In genomic region chr19:46288896-46289588, GRCh38 we compare ENCODE assay signal across 11 cellular contexts. TPM values are rescaled to one million over a fixed set of nuclear protein-coding genes. Genes with fewer than 3 reads are reported as not detected.
DNase-seq lines count a peak whose midpoint lies in the region; ATAC-seq, FAIRE-seq and TF ChIP-seq lines count a peak whose summit lies in the region.
"Had no signal": no experiment of that assay in that cellular context is flagged by ENCODE, and none has a peak within 500 bp of the region (broad histone marks: within the 10 kb centered on the region; RNA-seq: fewer than 3 reads in every experiment).

No MANE protein-coding gene starts in this region.

- H3K4me3 Mint-ChIP-seq in astrocyte (ENCODE audit: unreplicated experiment): peak overlapping the region; percentile 57

- H3K79me2 ChIP-seq in astrocyte (ENCODE audit: insufficient read depth, low read length): no peaks in the 10 kb centered on the region

- DNase-seq in A549 (ENCODE audit: low read depth in 1 of 2, low spot score in 1 of 2) (peak; percentile 73 to 74), HT1080 (ENCODE audit: low read depth) (peak; percentile 95), astrocyte (ENCODE audit: low read depth) (peak; percentile 86), kidney epithelial cell (ENCODE audit: low read depth) (peak; percentile 67), anterior cingulate cortex (lab: John Stamatoyannopoulos, UW) (no peak)
- no peak for DNase-seq in activated naive CD4-positive, alpha-beta T cell (lab: John Stamatoyannopoulos, UW)
- DNase-seq: COR-L47 had no signal

- CTCF ChIA-PET in A549 (lab: Yijun Ruan, JAX): interaction anchor here (1.0 to 2.9 kb wide), 11 partner anchors 9 to 261 kb away, joined by 3 to 31 read pairs (median 7); partner anchors contain the start of gene PPP5C

- peak overlapping the region; percentile 89 for H3K27ac Mint-ChIP-seq in astrocyte (ENCODE audit: unreplicated experiment)

- H3K9me3 ChIP-seq in A549: peaks cover 21% of the 10 kb centered on the region
- peaks cover 7% of the 10 kb centered on the region for H3K9me3 ChIP-seq in astrocyte (ENCODE audit: insufficient read depth, low read depth, low read length)

- WGBS in A549 (ENCODE audit: missing lambda C conversion rate): 14% methylated on average over 6 of the region's 6 CpGs

- H3K36me3 Mint-ChIP-seq in astrocyte (ENCODE audit: low read depth, unreplicated experiment): peaks cover 6% of the 10 kb centered on the region
- H3K36me3 Mint-ChIP-seq: brain had no signal

- no peak for TF ChIP-seq POLR2A in A549 (IDR thresholded peaks at IDR 0.05; ENCODE audit: low read length)

- peak overlapping the region; percentile 30 for H3K9ac ChIP-seq in astrocyte (ENCODE audit: low read length)

- H3K27me3 ChIP-seq in astrocyte (ENCODE audit: insufficient read depth, low read length): peaks cover 3% of the 10 kb centered on the region
- H3K27me3 ChIP-seq in kidney epithelial cell (ENCODE audit: control insufficient read depth, insufficient read depth, low read length): no peaks in the 10 kb centered on the region

- no peaks in the 10 kb centered on the region for H3K36me3 ChIP-seq in astrocyte (ENCODE audit: insufficient read depth, low read length)
- no peaks in the 10 kb centered on the region for H3K36me3 ChIP-seq in kidney epithelial cell (ENCODE audit: control insufficient read depth, insufficient read depth, low read length)

- no peak for TF ChIP-seq CTCF in A549 (IDR thresholded peaks at IDR 0.05)
- no peak for TF ChIP-seq CTCF in astrocyte (IDR thresholded peaks at IDR 0.05; ENCODE audit: insufficient read depth, low read depth, low read length)
- no peak for TF ChIP-seq CTCF in kidney epithelial cell (IDR thresholded peaks at IDR 0.05; ENCODE audit: insufficient read depth, low read length, poor library complexity, severe bottlenecking)

- TF ChIP-seq RAD21 in A549 (conservative IDR thresholded peaks at IDR 0.05 in 1 of 2, IDR thresholded peaks at IDR 0.05 in 1 of 2): no peak

- H2AFZ ChIP-seq in astrocyte (ENCODE audit: low read depth, low read length): no peak overlapping the region

- no peaks in the 10 kb centered on the region for H3K27me3 Mint-ChIP-seq in astrocyte (ENCODE audit: low read depth, unreplicated experiment)

- H3K4me1 ChIP-seq in A549: peaks cover 11% of the 10 kb centered on the region
- peaks cover 10% of the 10 kb centered on the region for H3K4me1 ChIP-seq in astrocyte (ENCODE audit: insufficient read depth, low read length)

- peak overlapping the region; percentile 68 for H3K4me2 ChIP-seq in A549
- H3K4me2 ChIP-seq in astrocyte (ENCODE audit: low read length): peak overlapping the region; percentile 71

- TF ChIP-seq EP300 in A549 (IDR thresholded peaks at IDR 0.05): no peak

- ATAC-seq in A549 (peak; percentile 87 to 88), GM19463 (IDR thresholded peaks at IDR 0.05; ENCODE audit: unreplicated experiment) (no peak), GM19324 (IDR thresholded peaks at IDR 0.05; ENCODE audit: low FRiP score, unreplicated experiment) (no peak)

- FAIRE-seq in A549 (lab: Jason Lieb, UNC): peak; percentile 86
- peak; percentile 96 for FAIRE-seq in astrocyte (lab: Jason Lieb, UNC)
- FAIRE-seq: TTC549 had no signal

- no peak overlapping the region for H3K4me3 ChIP-seq in A549
- no peak overlapping the region for H3K4me3 ChIP-seq in astrocyte (ENCODE audit: insufficient read depth, low read depth, low read length)
- no peak overlapping the region for H3K4me3 ChIP-seq in kidney epithelial cell (ENCODE audit: low read depth, low read length)

- POLR2A ChIA-PET in A549 (lab: Yijun Ruan, JAX): interaction anchor here (1.0 to 1.6 kb wide), 2 partner anchors 10 to 85 kb away, joined by 5 to 6 read pairs; no protein-coding TSS in a partner anchor

- peaks cover 11% of the 10 kb centered on the region for H3K4me1 Mint-ChIP-seq in astrocyte (ENCODE audit: low read depth, unreplicated experiment)

- H4K20me1 ChIP-seq in astrocyte (ENCODE audit: insufficient read depth, low read length): no peaks in the 10 kb centered on the region

- peak overlapping the region; percentile 61 to 68 for H3K27ac ChIP-seq in A549
- peak overlapping the region; percentile 67 for H3K27ac ChIP-seq in astrocyte (ENCODE audit: low read depth, low read length)

- peaks cover 9% of the 10 kb centered on the region for H3K9me3 Mint-ChIP-seq in astrocyte (ENCODE audit: unreplicated experiment)

TF ChIP-seq in A549, 52 proteins besides CTCF, POLR2A, EP300 and RAD21:
- no peak for TF ChIP-seq KDM1A (IDR thresholded peaks at IDR 0.05; ENCODE audit: low read depth)
- TF ChIP-seq MAFK (IDR thresholded peaks at IDR 0.05; ENCODE audit: partially characterized antibody): no peak
- no peak for TF ChIP-seq MAX (IDR thresholded peaks at IDR 0.05)
- TF ChIP-seq USF2 (IDR thresholded peaks at IDR 0.05): peak; percentile 98
- no peak for TF ChIP-seq JUN (IDR thresholded peaks at IDR 0.05)
- TF ChIP-seq, protein P1, sequence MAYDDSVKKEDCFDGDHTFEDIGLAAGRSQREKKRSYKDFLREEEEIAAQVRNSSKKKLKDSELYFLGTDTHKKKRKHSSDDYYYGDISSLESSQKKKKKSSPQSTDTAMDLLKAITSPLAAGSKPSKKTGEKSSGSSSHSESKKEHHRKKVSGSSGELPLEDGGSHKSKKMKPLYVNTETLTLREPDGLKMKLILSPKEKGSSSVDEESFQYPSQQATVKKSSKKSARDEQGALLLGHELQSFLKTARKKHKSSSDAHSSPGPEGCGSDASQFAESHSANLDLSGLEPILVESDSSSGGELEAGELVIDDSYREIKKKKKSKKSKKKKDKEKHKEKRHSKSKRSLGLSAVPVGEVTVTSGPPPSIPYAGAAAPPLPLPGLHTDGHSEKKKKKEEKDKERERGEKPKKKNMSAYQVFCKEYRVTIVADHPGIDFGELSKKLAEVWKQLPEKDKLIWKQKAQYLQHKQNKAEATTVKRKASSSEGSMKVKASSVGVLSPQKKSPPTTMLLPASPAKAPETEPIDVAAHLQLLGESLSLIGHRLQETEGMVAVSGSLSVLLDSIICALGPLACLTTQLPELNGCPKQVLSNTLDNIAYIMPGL (CRISPR knock-in tag; IDR thresholded peaks at IDR 0.05; ENCODE audit: borderline replicate concordance): no peak
- TF ChIP-seq CBX2 (IDR thresholded peaks at IDR 0.05; ENCODE audit: borderline replicate concordance, low read depth): no peak
- TF ChIP-seq TFCP2L1 (CRISPR knock-in tag; IDR thresholded peaks at IDR 0.05): no peak
- no peak for TF ChIP-seq MAZ (IDR thresholded peaks at IDR 0.05; ENCODE audit: borderline replicate concordance, low read depth, low read length)
- peak; percentile 61 for TF ChIP-seq FOSL2 (IDR thresholded peaks at IDR 0.05)
- TF ChIP-seq FOSL2 (CRISPR knock-in tag; IDR thresholded peaks at IDR 0.05): peak; percentile 81
- peak; percentile 9; the same call in 1 of the 2 replicates for TF ChIP-seq JUNB (IDR thresholded peaks at IDR 0.05)
- no peak for TF ChIP-seq HDAC2 (IDR thresholded peaks at IDR 0.05)
- TF ChIP-seq EHF (CRISPR knock-in tag; IDR thresholded peaks at IDR 0.05): no peak
- no peak for TF ChIP-seq CHD2 (IDR thresholded peaks at IDR 0.05; ENCODE audit: low read length, partially characterized antibody)

RNA-seq across cellular contexts. Expression of gene HIF3A, which starts 7.8 kb away (rescaled TPM):
- polyA plus RNA-seq in A549 (2011; rRNA removed) (not detected in 2 replicates), A549 (2017; fragmentation: RNase III; extraction: RNeasy Plus Mini Kit Qiagen cat#74134 plus additional on column Dnase treatment) (not detected in 3 replicates)
- polyA plus RNA-seq in A549 (2012; cell fraction: cytosol; rRNA removed): under 0.01 and 0.01 TPM in 2 replicates
- polyA plus RNA-seq in A549 (2012; cell fraction: nucleus; rRNA removed): not detected in 2 replicates
- 0.08 TPM in 1 of 2 replicates, not detected in the other for polyA minus RNA-seq in A549 (2011; rRNA and poly(A)+ RNA removed)
- total RNA-seq in HT1080 (2014; rRNA removed; shearing (Covaris generic)): not detected in 2 replicates
- polyA plus RNA-seq in HT1080 (2015; cell fraction: cytosol; rRNA removed): not detected in 2 replicates
- 0.01 TPM in 1 of 2 replicates, not detected in the other for polyA plus RNA-seq in HT1080 (2015; cell fraction: nucleus; rRNA removed)
- total RNA-seq in astrocyte (12.6 and 15.6 TPM in 2 replicates), kidney epithelial cell (0.42 and 0.75 TPM in 2 replicates)

RNA-seq across cellular contexts. Expression of gene PPP5C, which starts 57.8 kb away (rescaled TPM):
- polyA plus RNA-seq in A549 (2011; rRNA removed) (107 and 126 TPM in 2 replicates), A549 (2017; fragmentation: RNase III; extraction: RNeasy Plus Mini Kit Qiagen cat#74134 plus additional on column Dnase treatment) (93.5 to 99.8 TPM (median 94.2 TPM) in 3 replicates)
- 209 and 213 TPM in 2 replicates for polyA plus RNA-seq in A549 (2012; cell fraction: cytosol; rRNA removed)
- 445 and 456 TPM in 2 replicates for polyA plus RNA-seq in A549 (2012; cell fraction: nucleus; rRNA removed)
- polyA minus RNA-seq in A549 (2011; rRNA and poly(A)+ RNA removed): 118 and 135 TPM in 2 replicates
- 118 and 130 TPM in 2 replicates for total RNA-seq in HT1080 (2014; rRNA removed; shearing (Covaris generic))
- polyA plus RNA-seq in HT1080 (2015; cell fraction: cytosol; rRNA removed): 86.4 and 92.0 TPM in 2 replicates
- 139 and 140 TPM in 2 replicates for polyA plus RNA-seq in HT1080 (2015; cell fraction: nucleus; rRNA removed)
- total RNA-seq in astrocyte (68.8 and 70.9 TPM in 2 replicates), kidney epithelial cell (68.2 and 83.0 TPM in 2 replicates)

RNA-seq across cellular contexts. Expression of gene IGFL1, which starts 59.5 kb away (rescaled TPM):
- polyA plus RNA-seq in A549 (2011; rRNA removed) (0.70 and 0.88 TPM in 2 replicates), A549 (2017; fragmentation: RNase III; extraction: RNeasy Plus Mini Kit Qiagen cat#74134 plus additional on column Dnase treatment) (1.0 to 1.9 TPM (median 1.1 TPM) in 3 replicates)
- 0.97 and 0.98 TPM in 2 replicates for polyA plus RNA-seq in A549 (2012; cell fraction: cytosol; rRNA removed)
- 1.4 TPM in 2 replicates for polyA plus RNA-seq in A549 (2012; cell fraction: nucleus; rRNA removed)
- 0.88 and 1.6 TPM in 2 replicates for polyA minus RNA-seq in A549 (2011; rRNA and poly(A)+ RNA removed)
- not detected in 2 replicates for total RNA-seq in HT1080 (2014; rRNA removed; shearing (Covaris generic))
- not detected in 2 replicates for polyA plus RNA-seq in HT1080 (2015; cell fraction: cytosol; rRNA removed)
- not detected in 2 replicates for polyA plus RNA-seq in HT1080 (2015; cell fraction: nucleus; rRNA removed)
- total RNA-seq in astrocyte (not detected in 2 replicates), kidney epithelial cell (not detected in 2 replicates)

Comparison
In these comparisons a context has a peak if more than half of its experiments do, and no peak if none do; other contexts are left out.
1. ATAC-seq: peak in A549 (2 of 2); none in GM19463 (single experiment) and GM19324 (single experiment).
2. DNase-seq: peak in A549 (2 of 2), HT1080 (single experiment), astrocyte (single experiment) and kidney epithelial cell (single experiment); none in anterior cingulate cortex (0 of 58) and activated naive CD4-positive, alpha-beta T cell (0 of 4).